ENCODE assay signal across 9 cellular contexts in genomic region chr3:117534138-117534537, GRCh38.
"Had no signal": no experiment of that assay in that cellular context is flagged by ENCODE, and none has a peak within 500 bp of the region (broad histone marks: within the 10 kb centered on the region; RNA-seq: fewer than 3 reads in every experiment).

No MANE protein-coding gene starts in this region.

- H3K27ac ChIP-seq: GM23248, KMS-11 had no signal

- H3K9ac ChIP-seq: GM23248, KMS-11 had no signal

- H3K4me2 ChIP-seq: KMS-11 had no signal

- DNase-seq: GM23248, GOT3, H9, HCEC 1CT, Karpas-422, KBM-7 had no signal

- H3K4me3 ChIP-seq: GM23248 had no signal

- FAIRE-seq: H54, HTR-8/SVneo had no signal

- H2AFZ ChIP-seq: GM23248 had no signal
